10 cellular contexts compared by ENCODE assay signal in the genomic region with DNA sequence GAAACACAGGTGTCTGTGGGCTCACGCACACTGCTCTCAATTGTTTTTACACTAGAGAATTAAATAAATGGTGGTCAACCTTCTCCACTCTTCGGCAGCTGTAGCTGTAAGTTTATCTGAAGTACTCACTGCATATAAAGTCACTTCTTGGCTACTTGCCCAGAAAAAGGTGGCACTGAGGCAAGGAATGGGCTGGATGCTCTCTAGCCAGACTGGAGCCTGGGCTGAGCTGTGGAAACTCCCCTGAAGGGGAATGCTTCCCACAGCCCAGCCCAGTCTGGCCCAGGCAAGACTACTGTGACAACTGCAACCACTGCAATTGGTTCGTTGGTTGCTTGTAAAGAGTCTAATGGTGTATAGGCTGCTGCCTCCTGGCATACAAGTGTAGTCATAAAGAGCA. TPM values are rescaled to one million over a fixed set of nuclear protein-coding genes. Genes with fewer than 3 reads are reported as not detected.
DNase-seq lines count a peak whose midpoint lies in the region; ATAC-seq and TF ChIP-seq lines count a peak whose summit lies in the region.
"Had no signal": no experiment of that assay in that cellular context is flagged by ENCODE, and none has a peak within 500 bp of the region (broad histone marks: within the 10 kb centered on the region; RNA-seq: fewer than 3 reads in every experiment).

No MANE protein-coding gene starts in this region.

- H3K4me3 ChIP-seq in adipocyte (ENCODE audit: low read length) (no peak overlapping the region), Karpas-422 (ENCODE audit: low read length) (no peak overlapping the region)
- H3K4me3 ChIP-seq: pancreas had no signal

- no peaks in the 10 kb centered on the region for H4K20me1 ChIP-seq in Karpas-422 (ENCODE audit: insufficient read depth, low read depth, low read length)

- H3K9me2 ChIP-seq in Karpas-422 (replicated peaks; ENCODE audit: insufficient read depth, low read length) = no peaks in the 10 kb centered on the region

- intact Hi-C loops in left colon (cut with DNase I, micrococcal nuclease) = no loop called here

- no peak for TF ChIP-seq POLR2A in GM18505 (IDR thresholded peaks at IDR 0.05; ENCODE audit: borderline replicate concordance, extremely low read depth, insufficient read depth, insufficient read length)

- H3K27me3 ChIP-seq in adipocyte (replicated peaks; ENCODE audit: control insufficient read depth, insufficient read depth, low read length) (no peaks in the 10 kb centered on the region), Karpas-422 (ENCODE audit: low read length) (no peaks in the 10 kb centered on the region)
- H3K27me3 ChIP-seq: pancreas had no signal

- H3K79me2 ChIP-seq in Karpas-422 (ENCODE audit: low read length) = no peaks in the 10 kb centered on the region

- no peak overlapping the region for H3K27ac ChIP-seq in Karpas-422 (ENCODE audit: low read length)
- H3K27ac ChIP-seq: pancreas had no signal

- no peak overlapping the region for H3K4me2 ChIP-seq in Karpas-422 (ENCODE audit: low read depth, low read length, poor library complexity, severe bottlenecking)

- H3K9me3 ChIP-seq in adipocyte (ENCODE audit: control insufficient read depth, low read length) (no peaks in the 10 kb centered on the region), Karpas-422 (ENCODE audit: low read length) (no peaks in the 10 kb centered on the region)
- H3K9me3 ChIP-seq: pancreas had no signal

- H3K9ac ChIP-seq in adipocyte (ENCODE audit: low read length) = no peak overlapping the region
- H3K9ac ChIP-seq in Karpas-422 (ENCODE audit: low read length) = no peak overlapping the region

- H2AFZ ChIP-seq in Karpas-422 (ENCODE audit: low read length) = no peak overlapping the region

- DNase-seq in A172 (ENCODE audit: low spot score) (peak; percentile 33), HT1080 (ENCODE audit: low read depth) (peak; percentile 12), adipocyte (ENCODE audit: low read depth) (peak; percentile 24), left colon (peak; percentile 61 to 78), Karpas-422 (no peak)
- DNase-seq: NCI-H146, pancreas had no signal

- peaks cover 82% of the 10 kb centered on the region for H3K36me3 ChIP-seq in adipocyte (ENCODE audit: control insufficient read depth, insufficient read depth, low read length, severe bottlenecking)
- peaks cover 37% of the 10 kb centered on the region; the same call in 1 of the 2 replicates for H3K36me3 ChIP-seq in Karpas-422 (ENCODE audit: insufficient read depth, low read length)

- H3K4me1 ChIP-seq in adipocyte (ENCODE audit: control insufficient read depth, insufficient read depth, low read length) = peaks cover 16% of the 10 kb centered on the region
- H3K4me1 ChIP-seq in Karpas-422 (ENCODE audit: low read length) = no peaks in the 10 kb centered on the region; the same call in 1 of the 2 replicates

- ATAC-seq in left colon = peak; percentile 85
- no peak for ATAC-seq in GM18505 (IDR thresholded peaks at IDR 0.05; ENCODE audit: unreplicated experiment)
- ATAC-seq in GM19328 (IDR thresholded peaks at IDR 0.05; ENCODE audit: unreplicated experiment) = no peak
- no peak for ATAC-seq in HG02840 (IDR thresholded peaks at IDR 0.05; ENCODE audit: low FRiP score, unreplicated experiment)

RNA-seq across cellular contexts. Expression of a gene that starts 4.5 kb away (rescaled TPM):
- 0.38 and 1.9 TPM in 2 replicates for total RNA-seq in A172 (2014; rRNA removed; shearing (Covaris generic))
- 0.21 and 0.77 TPM in 2 replicates for total RNA-seq in HT1080 (2014; rRNA removed; shearing (Covaris generic))
- polyA plus RNA-seq in HT1080 (2015; cell fraction: cytosol; rRNA removed) = 0.09 and 0.21 TPM in 2 replicates
- polyA plus RNA-seq in HT1080 (2015; cell fraction: nucleus; rRNA removed) = 3.6 and 4.2 TPM in 2 replicates
- 10 to 100 TPM in 1 of 2 donors, 1 to 10 TPM in 1; 2.9 to 10.7 TPM for total RNA-seq in left colon
- 3.1 and 6.6 TPM in 2 replicates for total RNA-seq in Karpas-422 (2014; rRNA removed; shearing (Covaris generic); ENCODE audit: low replicate concordance)

RNA-seq across cellular contexts. Expression of a gene that starts 11.5 kb away (rescaled TPM):
- total RNA-seq in A172 (2014; rRNA removed; shearing (Covaris generic)) = 198 and 275 TPM in 2 replicates
- 201 and 373 TPM in 2 replicates for total RNA-seq in HT1080 (2014; rRNA removed; shearing (Covaris generic))
- 176 and 307 TPM in 2 replicates for polyA plus RNA-seq in HT1080 (2015; cell fraction: cytosol; rRNA removed)
- polyA plus RNA-seq in HT1080 (2015; cell fraction: nucleus; rRNA removed) = 75.7 and 109 TPM in 2 replicates
- 100 to 1,000 TPM; 769 to 906 TPM for total RNA-seq in left colon
- total RNA-seq in Karpas-422 (2014; rRNA removed; shearing (Covaris generic); ENCODE audit: low replicate concordance) = 179 and 182 TPM in 2 replicates

RNA-seq across cellular contexts. Expression of a gene that starts 11.7 kb away (rescaled TPM):
- 0.36 and 2.4 TPM in 2 replicates for total RNA-seq in A172 (2014; rRNA removed; shearing (Covaris generic))
- total RNA-seq in HT1080 (2014; rRNA removed; shearing (Covaris generic)) = 0.21 TPM in 1 of 2 replicates, not detected in the other
- 0.29 and 0.34 TPM in 2 replicates for polyA plus RNA-seq in HT1080 (2015; cell fraction: cytosol; rRNA removed)
- 0.67 and 0.91 TPM in 2 replicates for polyA plus RNA-seq in HT1080 (2015; cell fraction: nucleus; rRNA removed)
- under 1 TPM; 0.09 to 0.50 TPM for total RNA-seq in left colon
- 1.2 and 1.5 TPM in 2 replicates for total RNA-seq in Karpas-422 (2014; rRNA removed; shearing (Covaris generic); ENCODE audit: low replicate concordance)

RNA-seq across cellular contexts. Expression of a gene that starts 47.5 kb away (rescaled TPM):
- total RNA-seq in A172 (2014; rRNA removed; shearing (Covaris generic)) = 5.6 and 6.1 TPM in 2 replicates
- total RNA-seq in HT1080 (2014; rRNA removed; shearing (Covaris generic)) = 9.3 and 10.3 TPM in 2 replicates
- 8.5 and 13.4 TPM in 2 replicates for polyA plus RNA-seq in HT1080 (2015; cell fraction: cytosol; rRNA removed)
- 25.8 and 30.6 TPM in 2 replicates for polyA plus RNA-seq in HT1080 (2015; cell fraction: nucleus; rRNA removed)
- total RNA-seq in left colon = 10 to 100 TPM; 49.4 to 53.4 TPM
- total RNA-seq in Karpas-422 (2014; rRNA removed; shearing (Covaris generic); ENCODE audit: low replicate concordance) = 1.6 and 1.8 TPM in 2 replicates
